Comparison of ENCODE assay signal across 1 cellular context in the genomic region with DNA sequence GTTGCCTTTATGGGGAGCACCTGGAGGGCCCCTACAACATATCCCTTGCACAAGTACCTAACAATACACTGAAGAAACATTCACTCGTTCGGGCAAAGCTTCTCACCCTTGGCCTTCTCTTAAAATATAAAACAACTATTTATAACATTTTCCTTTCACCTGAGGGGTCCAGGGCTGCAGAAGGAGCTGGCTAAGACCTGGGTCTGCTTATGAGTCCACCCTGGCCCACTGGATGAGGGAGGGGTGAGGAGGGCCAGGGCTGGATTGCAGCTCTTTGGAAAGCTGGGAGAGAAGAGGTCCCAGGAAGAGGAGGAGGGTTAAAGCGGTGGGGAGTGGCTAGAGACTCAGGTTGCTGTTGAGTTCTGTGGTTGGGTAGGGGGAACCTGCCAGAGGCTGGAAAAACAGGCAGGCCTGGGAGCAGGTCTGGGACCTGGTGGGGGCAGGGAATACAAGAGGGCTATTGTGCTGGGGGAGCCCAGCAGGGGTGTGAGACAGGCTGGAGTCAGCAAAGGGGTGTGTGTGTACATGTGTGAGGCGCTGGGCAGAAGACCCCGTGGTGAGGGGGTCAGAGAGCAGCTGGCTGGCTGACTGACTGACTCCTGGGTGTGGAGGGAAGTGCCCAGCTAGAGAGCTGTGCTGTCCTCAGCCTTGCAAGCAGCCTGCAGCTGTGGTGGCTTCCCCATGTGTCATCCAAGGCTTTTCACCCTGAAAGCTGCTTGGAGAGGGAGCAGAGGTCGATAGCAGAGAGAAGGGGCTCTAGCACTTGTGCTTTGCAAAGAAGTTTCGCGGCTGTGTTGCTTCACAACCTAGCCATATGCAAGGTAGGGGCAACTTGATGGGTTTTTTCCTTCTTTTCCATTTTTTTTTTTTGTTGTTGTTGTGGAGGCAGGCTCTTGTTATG.
TF ChIP-seq lines count a peak whose summit lies in the region.

No MANE protein-coding gene starts in this region.

TF ChIP-seq in WTC11, 78 proteins besides CTCF, POLR2A, EP300 and RAD21 (continued from another document):
- TF ChIP-seq PRRX2 (CRISPR knock-in tag; IDR thresholded peaks at IDR 0.05) (0 out of 2 replicates have a peak, but pooled peaks have one; percentile 38), NFE2L1 (CRISPR knock-in tag; IDR thresholded peaks at IDR 0.05) (0 out of 2 replicates have a peak, but pooled peaks have one; percentile 20), FOXK1 (CRISPR knock-in tag; IDR thresholded peaks at IDR 0.05) (no peak)
- TF ChIP-seq, protein P1, sequence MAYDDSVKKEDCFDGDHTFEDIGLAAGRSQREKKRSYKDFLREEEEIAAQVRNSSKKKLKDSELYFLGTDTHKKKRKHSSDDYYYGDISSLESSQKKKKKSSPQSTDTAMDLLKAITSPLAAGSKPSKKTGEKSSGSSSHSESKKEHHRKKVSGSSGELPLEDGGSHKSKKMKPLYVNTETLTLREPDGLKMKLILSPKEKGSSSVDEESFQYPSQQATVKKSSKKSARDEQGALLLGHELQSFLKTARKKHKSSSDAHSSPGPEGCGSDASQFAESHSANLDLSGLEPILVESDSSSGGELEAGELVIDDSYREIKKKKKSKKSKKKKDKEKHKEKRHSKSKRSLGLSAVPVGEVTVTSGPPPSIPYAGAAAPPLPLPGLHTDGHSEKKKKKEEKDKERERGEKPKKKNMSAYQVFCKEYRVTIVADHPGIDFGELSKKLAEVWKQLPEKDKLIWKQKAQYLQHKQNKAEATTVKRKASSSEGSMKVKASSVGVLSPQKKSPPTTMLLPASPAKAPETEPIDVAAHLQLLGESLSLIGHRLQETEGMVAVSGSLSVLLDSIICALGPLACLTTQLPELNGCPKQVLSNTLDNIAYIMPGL (CRISPR knock-in tag; IDR thresholded peaks at IDR 0.05): no peak
- TF ChIP-seq, protein P2, sequence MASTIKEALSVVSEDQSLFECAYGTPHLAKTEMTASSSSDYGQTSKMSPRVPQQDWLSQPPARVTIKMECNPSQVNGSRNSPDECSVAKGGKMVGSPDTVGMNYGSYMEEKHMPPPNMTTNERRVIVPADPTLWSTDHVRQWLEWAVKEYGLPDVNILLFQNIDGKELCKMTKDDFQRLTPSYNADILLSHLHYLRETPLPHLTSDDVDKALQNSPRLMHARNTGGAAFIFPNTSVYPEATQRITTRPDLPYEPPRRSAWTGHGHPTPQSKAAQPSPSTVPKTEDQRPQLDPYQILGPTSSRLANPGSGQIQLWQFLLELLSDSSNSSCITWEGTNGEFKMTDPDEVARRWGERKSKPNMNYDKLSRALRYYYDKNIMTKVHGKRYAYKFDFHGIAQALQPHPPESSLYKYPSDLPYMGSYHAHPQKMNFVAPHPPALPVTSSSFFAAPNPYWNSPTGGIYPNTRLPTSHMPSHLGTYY (CRISPR knock-in tag; IDR thresholded peaks at IDR 0.05): 0 out of 2 replicates have a peak, but pooled peaks have one; percentile 58
- TF ChIP-seq, protein P3, sequence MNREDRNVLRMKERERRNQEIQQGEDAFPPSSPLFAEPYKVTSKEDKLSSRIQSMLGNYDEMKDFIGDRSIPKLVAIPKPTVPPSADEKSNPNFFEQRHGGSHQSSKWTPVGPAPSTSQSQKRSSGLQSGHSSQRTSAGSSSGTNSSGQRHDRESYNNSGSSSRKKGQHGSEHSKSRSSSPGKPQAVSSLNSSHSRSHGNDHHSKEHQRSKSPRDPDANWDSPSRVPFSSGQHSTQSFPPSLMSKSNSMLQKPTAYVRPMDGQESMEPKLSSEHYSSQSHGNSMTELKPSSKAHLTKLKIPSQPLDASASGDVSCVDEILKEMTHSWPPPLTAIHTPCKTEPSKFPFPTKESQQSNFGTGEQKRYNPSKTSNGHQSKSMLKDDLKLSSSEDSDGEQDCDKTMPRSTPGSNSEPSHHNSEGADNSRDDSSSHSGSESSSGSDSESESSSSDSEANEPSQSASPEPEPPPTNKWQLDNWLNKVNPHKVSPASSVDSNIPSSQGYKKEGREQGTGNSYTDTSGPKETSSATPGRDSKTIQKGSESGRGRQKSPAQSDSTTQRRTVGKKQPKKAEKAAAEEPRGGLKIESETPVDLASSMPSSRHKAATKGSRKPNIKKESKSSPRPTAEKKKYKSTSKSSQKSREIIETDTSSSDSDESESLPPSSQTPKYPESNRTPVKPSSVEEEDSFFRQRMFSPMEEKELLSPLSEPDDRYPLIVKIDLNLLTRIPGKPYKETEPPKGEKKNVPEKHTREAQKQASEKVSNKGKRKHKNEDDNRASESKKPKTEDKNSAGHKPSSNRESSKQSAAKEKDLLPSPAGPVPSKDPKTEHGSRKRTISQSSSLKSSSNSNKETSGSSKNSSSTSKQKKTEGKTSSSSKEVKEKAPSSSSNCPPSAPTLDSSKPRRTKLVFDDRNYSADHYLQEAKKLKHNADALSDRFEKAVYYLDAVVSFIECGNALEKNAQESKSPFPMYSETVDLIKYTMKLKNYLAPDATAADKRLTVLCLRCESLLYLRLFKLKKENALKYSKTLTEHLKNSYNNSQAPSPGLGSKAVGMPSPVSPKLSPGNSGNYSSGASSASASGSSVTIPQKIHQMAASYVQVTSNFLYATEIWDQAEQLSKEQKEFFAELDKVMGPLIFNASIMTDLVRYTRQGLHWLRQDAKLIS (CRISPR knock-in tag; IDR thresholded peaks at IDR 0.05; ENCODE audit: borderline replicate concordance): 0 out of 2 replicates have a peak, but pooled peaks have one; percentile 32
- TF ChIP-seq, protein P4, sequence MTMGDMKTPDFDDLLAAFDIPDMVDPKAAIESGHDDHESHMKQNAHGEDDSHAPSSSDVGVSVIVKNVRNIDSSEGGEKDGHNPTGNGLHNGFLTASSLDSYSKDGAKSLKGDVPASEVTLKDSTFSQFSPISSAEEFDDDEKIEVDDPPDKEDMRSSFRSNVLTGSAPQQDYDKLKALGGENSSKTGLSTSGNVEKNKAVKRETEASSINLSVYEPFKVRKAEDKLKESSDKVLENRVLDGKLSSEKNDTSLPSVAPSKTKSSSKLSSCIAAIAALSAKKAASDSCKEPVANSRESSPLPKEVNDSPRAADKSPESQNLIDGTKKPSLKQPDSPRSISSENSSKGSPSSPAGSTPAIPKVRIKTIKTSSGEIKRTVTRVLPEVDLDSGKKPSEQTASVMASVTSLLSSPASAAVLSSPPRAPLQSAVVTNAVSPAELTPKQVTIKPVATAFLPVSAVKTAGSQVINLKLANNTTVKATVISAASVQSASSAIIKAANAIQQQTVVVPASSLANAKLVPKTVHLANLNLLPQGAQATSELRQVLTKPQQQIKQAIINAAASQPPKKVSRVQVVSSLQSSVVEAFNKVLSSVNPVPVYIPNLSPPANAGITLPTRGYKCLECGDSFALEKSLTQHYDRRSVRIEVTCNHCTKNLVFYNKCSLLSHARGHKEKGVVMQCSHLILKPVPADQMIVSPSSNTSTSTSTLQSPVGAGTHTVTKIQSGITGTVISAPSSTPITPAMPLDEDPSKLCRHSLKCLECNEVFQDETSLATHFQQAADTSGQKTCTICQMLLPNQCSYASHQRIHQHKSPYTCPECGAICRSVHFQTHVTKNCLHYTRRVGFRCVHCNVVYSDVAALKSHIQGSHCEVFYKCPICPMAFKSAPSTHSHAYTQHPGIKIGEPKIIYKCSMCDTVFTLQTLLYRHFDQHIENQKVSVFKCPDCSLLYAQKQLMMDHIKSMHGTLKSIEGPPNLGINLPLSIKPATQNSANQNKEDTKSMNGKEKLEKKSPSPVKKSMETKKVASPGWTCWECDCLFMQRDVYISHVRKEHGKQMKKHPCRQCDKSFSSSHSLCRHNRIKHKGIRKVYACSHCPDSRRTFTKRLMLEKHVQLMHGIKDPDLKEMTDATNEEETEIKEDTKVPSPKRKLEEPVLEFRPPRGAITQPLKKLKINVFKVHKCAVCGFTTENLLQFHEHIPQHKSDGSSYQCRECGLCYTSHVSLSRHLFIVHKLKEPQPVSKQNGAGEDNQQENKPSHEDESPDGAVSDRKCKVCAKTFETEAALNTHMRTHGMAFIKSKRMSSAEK (CRISPR knock-in tag; IDR thresholded peaks at IDR 0.05; ENCODE audit: borderline replicate concordance): 0 out of 2 replicates have a peak, but pooled peaks have one; percentile 23
TF ChIP-seq in WTC11: peak in this region for 7.
